In genomic region chr19:797528-798414, GRCh38 we compare ENCODE assay signal across 8 cellular contexts. TPM values are rescaled to one million over a fixed set of nuclear protein-coding genes. Genes with fewer than 3 reads are reported as not detected.
DNase-seq lines count a peak whose midpoint lies in the region; ATAC-seq and TF ChIP-seq lines count a peak whose summit lies in the region.

No MANE protein-coding gene starts in this region.

- peak overlapping the region; percentile 91 for H3K4me3 Mint-ChIP-seq in activated CD8-positive, alpha-beta T cell treated with anti-CD3 and anti-CD28 coated beads, Interleukin-2, amount 10 ng/mL, durations not matched to agents 7 days and 5 days

- H3K27me3 Mint-ChIP-seq in activated CD8-positive, alpha-beta T cell treated with anti-CD3 and anti-CD28 coated beads, Interleukin-2, amount 10 ng/mL, durations not matched to agents 7 days and 5 days (ENCODE audit: low read depth): no peaks in the 10 kb centered on the region

- CTCF ChIA-PET in activated CD8-positive, alpha-beta T cell treated with anti-CD3 and anti-CD28 coated beads, Interleukin-2, amount 10 ng/mL, durations not matched to agents 7 days and 5 days (lab: Charles Lee): no interaction called here

- peaks cover 39% of the 10 kb centered on the region for H3K4me1 Mint-ChIP-seq in activated CD8-positive, alpha-beta T cell treated with anti-CD3 and anti-CD28 coated beads, Interleukin-2, amount 10 ng/mL, durations not matched to agents 7 days and 5 days (ENCODE audit: low read depth)

- peaks cover 35% of the 10 kb centered on the region for H3K36me3 Mint-ChIP-seq in activated CD8-positive, alpha-beta T cell treated with anti-CD3 and anti-CD28 coated beads, Interleukin-2, amount 10 ng/mL, durations not matched to agents 7 days and 5 days (ENCODE audit: low read depth)

- peak overlapping the region; percentile 85 for H3K27ac Mint-ChIP-seq in activated CD8-positive, alpha-beta T cell treated with anti-CD3 and anti-CD28 coated beads, Interleukin-2, amount 10 ng/mL, durations not matched to agents 7 days and 5 days

- peak overlapping the region; percentile 96 for H3K4me3 ChIP-seq in BE2C (ENCODE audit: low read depth, low read length)

- no peaks in the 10 kb centered on the region for H3K27me3 ChIP-seq in BE2C

- peaks cover 19% of the 10 kb centered on the region for H3K4me1 ChIP-seq in BE2C

- no peaks in the 10 kb centered on the region for H3K9me3 Mint-ChIP-seq in activated CD8-positive, alpha-beta T cell treated with anti-CD3 and anti-CD28 coated beads, Interleukin-2, amount 10 ng/mL, durations not matched to agents 7 days and 5 days (ENCODE audit: insufficient read depth)

- POLR2A ChIA-PET in activated CD8-positive, alpha-beta T cell treated with anti-CD3 and anti-CD28 coated beads, Interleukin-2, amount 10 ng/mL, durations not matched to agents 7 days and 5 days (lab: Charles Lee): interaction anchor here (0.9 to 1.5 kb wide), 3 partner anchors 9 to 186 kb away, joined by 3 to 7 read pairs (median 3); partner anchors contain the start of gene WDR18

- peaks cover 49% of the 10 kb centered on the region for H3K36me3 ChIP-seq in BE2C

- H3K9me3 ChIP-seq in BE2C: no peaks in the 10 kb centered on the region

- ATAC-seq in GM19328 (IDR thresholded peaks at IDR 0.05; ENCODE audit: unreplicated experiment) (peak; percentile 38), HG03469 (IDR thresholded peaks at IDR 0.05; ENCODE audit: unreplicated experiment) (peak; percentile 24)
- peak; percentile 29 for ATAC-seq in activated CD8-positive, alpha-beta T cell treated with anti-CD3 and anti-CD28 coated beads, Interleukin-2, amount 10 ng/mL, durations not matched to agents 7 days and 5 days

- no peak for TF ChIP-seq CTCF in BE2C (IDR thresholded peaks at IDR 0.05; ENCODE audit: low read depth, low read length)

- DNase-seq in BE2C (peak; percentile 92), NCI-H69 (lab: John Stamatoyannopoulos, UW) (peak; percentile 98), medulla oblongata (ENCODE audit: extremely low spot score) (peak; percentile 79)
- peak; percentile 92 for DNase-seq in activated CD8-positive, alpha-beta T cell treated with anti-CD3 and anti-CD28 coated beads, Interleukin-2, amount 10 ng/mL, durations not matched to agents 7 days and 5 days
- peak; percentile 75 for DNase-seq in effector CD4-positive, alpha-beta T cell
- DNase-seq in stimulated activated CD4-positive, alpha-beta T cell treated with anti-CD3 and anti-CD28 coated beads, TNF-alpha, amount 100 ng/mL, for 4 hours (ENCODE audit: low read depth in 3 of 3): peak; percentile 69 to 77 (median 72)

RNA-seq across cellular contexts. Expression of gene PTBP1, which starts 0.5 kb away (rescaled TPM):
- polyA plus RNA-seq in BE2C (2012; ENCODE audit: insufficient read depth, insufficient read length, low read depth): 838 TPM
- 100 to 1,000 TPM; 524 to 526 TPM for total RNA-seq in activated CD8-positive, alpha-beta T cell treated with anti-CD3 and anti-CD28 coated beads, Interleukin-2, amount 10 ng/mL, durations not matched to agents 7 days and 5 days

RNA-seq across cellular contexts. Expression of gene PLPPR3, which starts 24.0 kb away (rescaled TPM):
- 0.60 TPM for polyA plus RNA-seq in BE2C (2012; ENCODE audit: insufficient read depth, insufficient read length, low read depth)
- not detected for total RNA-seq in activated CD8-positive, alpha-beta T cell treated with anti-CD3 and anti-CD28 coated beads, Interleukin-2, amount 10 ng/mL, durations not matched to agents 7 days and 5 days

RNA-seq across cellular contexts. Expression of gene AZU1, which starts 29.9 kb away (rescaled TPM):
- not detected for polyA plus RNA-seq in BE2C (2012; ENCODE audit: insufficient read depth, insufficient read length, low read depth)
- not detected for total RNA-seq in activated CD8-positive, alpha-beta T cell treated with anti-CD3 and anti-CD28 coated beads, Interleukin-2, amount 10 ng/mL, durations not matched to agents 7 days and 5 days

RNA-seq across cellular contexts. Expression of gene PRTN3, which starts 43.0 kb away (rescaled TPM):
- polyA plus RNA-seq in BE2C (2012; ENCODE audit: insufficient read depth, insufficient read length, low read depth): not detected
- not detected for total RNA-seq in activated CD8-positive, alpha-beta T cell treated with anti-CD3 and anti-CD28 coated beads, Interleukin-2, amount 10 ng/mL, durations not matched to agents 7 days and 5 days

RNA-seq across cellular contexts. Expression of gene MISP, which starts 46.9 kb away (rescaled TPM):
- polyA plus RNA-seq in BE2C (2012; ENCODE audit: insufficient read depth, insufficient read length, low read depth): not detected
- not detected for total RNA-seq in activated CD8-positive, alpha-beta T cell treated with anti-CD3 and anti-CD28 coated beads, Interleukin-2, amount 10 ng/mL, durations not matched to agents 7 days and 5 days

Comparison
In these comparisons a context has a peak if more than half of its experiments do, and no peak if none do; other contexts are left out.
1. Peak in every context shown above with its lines: DNase-seq, ATAC-seq and H3K4me3 ChIP-seq.